In the genomic region with DNA sequence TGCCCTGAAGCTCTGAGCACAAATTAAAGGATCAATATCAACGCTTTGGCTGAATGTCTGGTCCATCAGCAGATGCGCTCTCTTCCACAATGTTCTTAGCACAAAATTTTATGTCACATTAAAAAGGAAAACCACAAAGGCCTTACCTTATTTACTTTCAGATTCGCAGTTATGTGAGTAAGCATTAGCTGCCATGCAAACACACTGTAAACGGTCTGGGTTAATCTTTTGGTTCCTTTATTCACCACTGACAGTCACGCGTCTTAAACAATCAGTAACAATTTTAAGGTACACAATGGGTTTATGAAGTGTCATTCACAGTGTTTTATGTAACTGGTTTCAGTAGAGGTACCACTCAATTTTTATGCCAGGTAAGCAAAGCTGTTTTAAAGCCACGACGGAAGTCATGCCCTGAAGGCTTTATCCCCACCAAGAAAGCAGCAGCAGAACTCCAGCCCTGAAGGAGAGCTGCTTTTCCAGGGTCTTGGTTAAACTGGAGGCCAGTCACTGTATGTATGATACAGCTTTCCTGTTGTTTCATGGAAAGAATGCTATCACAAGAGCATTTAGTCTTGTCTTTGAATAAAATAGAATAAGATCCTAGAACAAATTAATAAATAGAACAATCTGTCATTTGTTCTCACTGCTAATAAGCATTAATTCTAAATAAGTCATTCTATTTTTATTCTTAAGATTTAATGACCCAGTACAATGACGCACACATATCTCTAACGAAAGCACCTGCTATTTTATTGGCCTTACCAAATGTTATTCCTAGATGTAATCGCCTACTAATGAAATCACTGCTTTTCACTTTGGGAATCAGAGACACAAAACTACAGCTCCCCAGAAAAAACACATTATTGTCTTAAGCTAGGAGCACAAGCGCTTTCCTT, we compare ENCODE assay signal across 8 cellular contexts.
DNase-seq lines count a peak whose midpoint lies in the region; ATAC-seq and TF ChIP-seq lines count a peak whose summit lies in the region.

No MANE protein-coding gene starts in this region.

- POLR2A ChIA-PET in OCI-LY7 (lab: Charles Lee) = interaction anchor here (0.5 to 0.9 kb wide), 4 partner anchors 23 to 100 kb away, joined by 3 to 4 read pairs (median 3); no protein-coding TSS in a partner anchor

- TF ChIP-seq CTCF in OCI-LY7 (conservative IDR thresholded peaks at IDR 0.05; ENCODE audit: low read length) (no peak), body of pancreas (IDR thresholded peaks at IDR 0.05) (no peak)

- H3K4me2 ChIP-seq in OCI-LY7 (ENCODE audit: low read length) = 0 out of 2 replicates have a peak overlapping the region, but pooled peaks have one; percentile 8

- DNase-seq in right cardiac atrium (no peak), Right ventricle myocardium superior (no peak), OCI-LY7 (ENCODE audit: low spot score) (no peak), body of pancreas (no peak), inferior parietal cortex (ENCODE audit: extremely low spot score) (no peak)
- DNase-seq in activated CD8-positive, alpha-beta memory T cell treated with anti-CD3 and anti-CD28 coated beads, Interleukin-2, amount 50 U/mL, for 4 hours = no peak
- DNase-seq in activated CD4-positive, CD25-positive, alpha-beta regulatory T cell (lab: John Stamatoyannopoulos, UW) = no peak

- H3K36me3 ChIP-seq in OCI-LY7 (ENCODE audit: insufficient read depth, low read length) (peaks cover 6% of the 10 kb centered on the region), body of pancreas (replicated peaks in 1 of 2; ENCODE audit: insufficient read depth in 1 of 2, low read depth in 2 of 2) (no peaks in the 10 kb centered on the region)

- CTCF ChIA-PET in OCI-LY7 (lab: Charles Lee; ENCODE audit: unreplicated experiment) = no interaction called here

- H3K9me2 ChIP-seq in OCI-LY7 (ENCODE audit: insufficient read depth, low read length) = no peaks in the 10 kb centered on the region

- H3K4me1 ChIP-seq in right cardiac atrium (ENCODE audit: control insufficient read depth, insufficient read depth, low read length) (no peaks in the 10 kb centered on the region), OCI-LY7 (ENCODE audit: insufficient read depth, low read length, poor library complexity, severe bottlenecking) (peaks cover 12% of the 10 kb centered on the region), body of pancreas (no peaks in the 10 kb centered on the region)

- H3K27me3 ChIP-seq in right cardiac atrium (ENCODE audit: control insufficient read depth, insufficient read depth) (no peaks in the 10 kb centered on the region), body of pancreas (no peaks in the 10 kb centered on the region)

- WGBS in right cardiac atrium = 65% methylated on average over 12 of the region's 12 CpGs
- WGBS in body of pancreas, 2 donors = 78 to 79% methylated on average over 12 of the region's 12 CpGs

- H4K20me1 ChIP-seq in OCI-LY7 (ENCODE audit: insufficient read depth, low read length) = no peaks in the 10 kb centered on the region

- H3K4me3 ChIP-seq in right cardiac atrium (ENCODE audit: low read length) (no peak overlapping the region), OCI-LY7 (ENCODE audit: low read depth, low read length, poor library complexity, severe bottlenecking) (no peak overlapping the region), body of pancreas (no peak overlapping the region)

- no peak overlapping the region for H2AFZ ChIP-seq in OCI-LY7 (ENCODE audit: low read length)

- BruUV-seq in OCI-LY7 (replicated peaks; lab: Mats Ljungman, UMichigan) = TSS peak; percentile 42

- no peak for ATAC-seq in right cardiac atrium
- ATAC-seq in Right ventricle myocardium superior (ENCODE audit: poor library complexity) = no peak
- ATAC-seq in HG03520 (IDR thresholded peaks at IDR 0.05; ENCODE audit: unreplicated experiment) = peak; percentile 62
- no peak for ATAC-seq in body of pancreas

- H3K27ac ChIP-seq in right cardiac atrium (ENCODE audit: low read length) (peak overlapping the region; percentile 23), OCI-LY7 (ENCODE audit: low read depth, low read length, poor library complexity, severe bottlenecking) (no peak overlapping the region), body of pancreas (no peak overlapping the region)

- no peaks in the 10 kb centered on the region for H3K79me2 ChIP-seq in OCI-LY7 (ENCODE audit: insufficient read depth, low read depth, low read length)

- no peak for TF ChIP-seq POLR2A in body of pancreas (IDR thresholded peaks at IDR 0.05)

- H3K9me3 ChIP-seq in right cardiac atrium (ENCODE audit: control insufficient read depth, low read length) = peaks cover 4% of the 10 kb centered on the region
- H3K9me3 ChIP-seq in OCI-LY7 (ENCODE audit: low read length) = no peaks in the 10 kb centered on the region
- H3K9me3 ChIP-seq in body of pancreas = no peaks in the 10 kb centered on the region

- intact Hi-C loops in right cardiac atrium (cut with DNase I) = no loop called here
- intact Hi-C loops in Right ventricle myocardium superior (cut with DNase I) = no loop called here
- intact Hi-C loops in OCI-LY7 (cut with micrococcal nuclease; ENCODE audit: unreplicated experiment) = no loop called here
- intact Hi-C loops in body of pancreas (cut with DNase I) = no loop called here
